13 cellular contexts compared by ENCODE assay signal in genomic region chr21:17462276-17462981, GRCh38. TPM values are rescaled to one million over a fixed set of nuclear protein-coding genes. Genes with fewer than 3 reads are reported as not detected.
DNase-seq lines count a peak whose midpoint lies in the region; ATAC-seq lines count a peak whose summit lies in the region.
"Had no signal": no experiment of that assay in that cellular context is flagged by ENCODE, and none has a peak within 500 bp of the region (broad histone marks: within the 10 kb centered on the region; RNA-seq: fewer than 3 reads in every experiment).

No MANE protein-coding gene starts in this region.

- H3K4me3 ChIP-seq in ACC112 (ENCODE audit: low read depth, low read length), result no peak overlapping the region
- H3K4me3 ChIP-seq: coronary artery, tibial artery had no signal

- no peaks in the 10 kb centered on the region for H3K36me3 ChIP-seq in ACC112 (ENCODE audit: insufficient read depth, low read length)
- H3K36me3 ChIP-seq: tibial artery had no signal

- H3K27me3 ChIP-seq in ACC112 (ENCODE audit: insufficient read depth, low read length), result no peaks in the 10 kb centered on the region
- H3K27me3 ChIP-seq: tibial artery had no signal

- H3K79me2 ChIP-seq in ACC112 (ENCODE audit: control insufficient read depth, insufficient read depth, low read length, unreplicated experiment), result no peaks in the 10 kb centered on the region

- H3K4me1 ChIP-seq in ACC112 (ENCODE audit: control insufficient read depth, insufficient read depth, low read length, unreplicated experiment), result peaks cover 24% of the 10 kb centered on the region

- H2AFZ ChIP-seq in ACC112 (ENCODE audit: low read length, unreplicated experiment), result no peak overlapping the region

- DNase-seq in OCI-M1 (lab: John Stamatoyannopoulos, UW) (peak; percentile 75), dermis microvascular lymphatic vessel endothelial cell (ENCODE audit: low read depth in 2 of 2) (peak; percentile 90 to 92), mucosa of gallbladder (ENCODE audit: low spot score) (peak; percentile 76), nucleus accumbens (lab: John Stamatoyannopoulos, UW) (no peak)
- no peak for DNase-seq in stimulated activated CD4-positive, alpha-beta T cell treated with anti-CD3 and anti-CD28 coated beads, Interleukin-1b, Interleukin-23, amount 100 ng/mL, for 48 hours
- no peak for DNase-seq in activated CD4-positive, alpha-beta T cell treated with anti-CD3 and anti-CD28 coated beads for 4 hours
- DNase-seq: activated naive CD4-positive, alpha-beta T cell treated with anti-CD3 and anti-CD28 coated beads, Interleukin-2, amount 10 ng/mL, durations not matched to agents 7 days and 5 days; NCI-H69; SIG-M5; tibial artery had no signal

- no peak for ATAC-seq in HG03280 (IDR thresholded peaks at IDR 0.05; ENCODE audit: unreplicated experiment)

- H3K27ac ChIP-seq in ACC112 (ENCODE audit: low read depth, low read length), result peak overlapping the region; percentile 85
- H3K27ac ChIP-seq: coronary artery, tibial artery had no signal

RNA-seq across cellular contexts. Expression of gene CXADR, which starts 50.4 kb away (rescaled TPM):
- total RNA-seq in dermis microvascular lymphatic vessel endothelial cell, result 48.3 and 75.1 TPM in 2 replicates
- 151 TPM for total RNA-seq in mucosa of gallbladder

Comparison
In these comparisons a context has a peak if more than half of its experiments do, and no peak if none do; other contexts are left out.
1. DNase-seq: peak in OCI-M1 (single experiment), dermis microvascular lymphatic vessel endothelial cell (2 of 2) and mucosa of gallbladder (single experiment); none in stimulated activated CD4-positive, alpha-beta T cell treated with anti-CD3 and anti-CD28 coated beads, Interleukin-1b, Interleukin-23, amount 100 ng/mL, for 48 hours (single experiment), nucleus accumbens (0 of 56) and activated CD4-positive, alpha-beta T cell treated with anti-CD3 and anti-CD28 coated beads for 4 hours (0 of 2).